8 cellular contexts compared by ENCODE assay signal in genomic region chrX:7132335-7133035, GRCh38. TPM values are rescaled to one million over a fixed set of nuclear protein-coding genes. Genes with fewer than 3 reads are reported as not detected.
DNase-seq lines count a peak whose midpoint lies in the region; ATAC-seq and TF ChIP-seq lines count a peak whose summit lies in the region.

No MANE protein-coding gene starts in this region.

- DNase-seq in Calu3 (peak; percentile 81), RWPE1 (ENCODE audit: low spot score) (peak; percentile 64), choroid plexus epithelial cell (ENCODE audit: low read depth) (peak; percentile 77), lung microvascular endothelial cell (ENCODE audit: low read depth in 2 of 2) (peak; percentile 69 to 77), medulla oblongata (ENCODE audit: extremely low spot score) (no peak), putamen (ENCODE audit: low spot score) (no peak)

- intact Hi-C loops in Calu3 (cut with micrococcal nuclease; ENCODE audit: unreplicated experiment): loop anchor here (2.0 to 5.0 kb wide), 2 partner anchors 14 to 455 kb away; partner anchors contain the start of gene STS

- POLR2A ChIA-PET in RWPE1 (lab: Yijun Ruan, JAX; ENCODE audit: low non-redundant PET): no interaction called here

- CTCF ChIA-PET in Calu3 (lab: Charles Lee): interaction anchor here (1.0 to 1.8 kb wide), 3 partner anchors 12 to 454 kb away, joined by 3 to 8 read pairs (median 7); no protein-coding TSS in a partner anchor
- CTCF ChIA-PET in RWPE1 (lab: Yijun Ruan, JAX): interaction anchor here (0.6 to 1.0 kb wide), 4 partner anchors 14 to 396 kb away, joined by 3 to 4 read pairs (median 3); no protein-coding TSS in a partner anchor

- peaks cover 48% of the 10 kb centered on the region for H3K4me1 Mint-ChIP-seq in Calu3 (ENCODE audit: low read depth, unreplicated experiment)

- H3K27ac ChIP-seq in RWPE1: peak overlapping the region; percentile 16; the same call in 1 of the 2 replicates

- peak; percentile 65 for ATAC-seq in GM19324 (IDR thresholded peaks at IDR 0.05; ENCODE audit: low FRiP score, unreplicated experiment)
- ATAC-seq in HG03442 (IDR thresholded peaks at IDR 0.05; ENCODE audit: unreplicated experiment): peak; percentile 72

- no TSS peak for BruUV-seq in Calu3 (replicated peaks; lab: Mats Ljungman, UMichigan)

- TF ChIP-seq CTCF in Calu3 (IDR thresholded peaks at IDR 0.05; ENCODE audit: unreplicated experiment) (peak; percentile 44), RWPE1 (conservative IDR thresholded peaks at IDR 0.05; ENCODE audit: low read depth) (peak; percentile 15; the same call in 1 of the 2 replicates), choroid plexus epithelial cell (conservative IDR thresholded peaks at IDR 0.05; ENCODE audit: low read depth, low read length) (peak; percentile 68)

- no peak overlapping the region for H3K4me3 ChIP-seq in choroid plexus epithelial cell (ENCODE audit: low read depth, low read length)

- H3K27me3 Mint-ChIP-seq in Calu3 (ENCODE audit: unreplicated experiment): no peaks in the 10 kb centered on the region

- peaks cover 21% of the 10 kb centered on the region for H3K36me3 Mint-ChIP-seq in Calu3 (ENCODE audit: insufficient read depth, unreplicated experiment)

- H3K27ac Mint-ChIP-seq in Calu3 (ENCODE audit: unreplicated experiment): peak overlapping the region; percentile 99

- H3K9me3 Mint-ChIP-seq in Calu3 (ENCODE audit: low read depth, unreplicated experiment): no peaks in the 10 kb centered on the region

- peak overlapping the region; percentile 71 for H3K4me3 Mint-ChIP-seq in Calu3 (ENCODE audit: low read depth, unreplicated experiment)

RNA-seq across cellular contexts. Expression of gene STS, which starts 15.0 kb away (rescaled TPM):
- 11.4 and 14.1 TPM in 2 replicates for total RNA-seq in Calu3 (2022)
- 2.8 and 4.1 TPM in 2 replicates for total RNA-seq in lung microvascular endothelial cell

RNA-seq across cellular contexts. Expression of gene PUDP, which starts 15.5 kb away (rescaled TPM):
- total RNA-seq in Calu3 (2022): 30.6 and 36.6 TPM in 2 replicates
- total RNA-seq in lung microvascular endothelial cell: 5.8 and 10.0 TPM in 2 replicates

Comparison
In these comparisons a context has a peak if more than half of its experiments do, and no peak if none do; other contexts are left out.
1. DNase-seq: peak in Calu3 (single experiment), RWPE1 (single experiment), choroid plexus epithelial cell (single experiment) and lung microvascular endothelial cell (2 of 2); none in medulla oblongata (single experiment) and putamen (single experiment).
2. CTCF ChIP-seq: peak in every context shown above with its lines; median percentile 68 in choroid plexus epithelial cell; 44 in Calu3; 15 in RWPE1.